26 cellular contexts compared by ENCODE assay signal in genomic region chr1:207103892-207104373, GRCh38. TPM values are rescaled to one million over a fixed set of nuclear protein-coding genes. Genes with fewer than 3 reads are reported as not detected.
A peak's percentile ranks its signal among the peaks of the same experiment; 100 is the strongest.
DNase-seq lines count a peak whose midpoint lies in the region; ATAC-seq, FAIRE-seq and TF ChIP-seq lines count a peak whose summit lies in the region.
"Had no signal": no experiment of that assay in that cellular context is flagged by ENCODE, and none has a peak within 500 bp of the region (broad histone marks: within the 10 kb centered on the region; RNA-seq: fewer than 3 reads in every experiment).

TSS of gene C4BPA (plus strand) at chr1:207104233. CDS start at chr1:207113026, 8,793 bp downstream.

- CTCF ChIA-PET in Calu3 (lab: Charles Lee), result interaction anchor here (0.9 kb wide), 1 partner anchor 23 kb away, joined by 3 read pairs; no protein-coding TSS in a partner anchor

- no peak for FAIRE-seq in GM19239 (lab: Jason Lieb, UNC)
- FAIRE-seq: keratinocyte had no signal

- H3K27ac ChIP-seq in breast epithelium (peak within 1 kb of the TSS; percentile 19 to 60), lower lobe of right lung (no peak within 1 kb of the TSS)
- H3K27ac ChIP-seq: dorsolateral prefrontal cortex, epithelial cell of prostate, foreskin keratinocyte, SJSA1, WERI-Rb-1 had no signal

- peaks cover 24% of the 10 kb centered on the region for H3K4me1 Mint-ChIP-seq in Calu3 (ENCODE audit: low read depth, unreplicated experiment)
- H3K4me1 Mint-ChIP-seq: CD4-positive, CD25-positive, alpha-beta regulatory T cell had no signal

- H3K9me3 Mint-ChIP-seq in Calu3 (ENCODE audit: low read depth, unreplicated experiment), result peaks cover 5% of the 10 kb centered on the region
- H3K9me3 Mint-ChIP-seq: natural killer cell treated with Interleukin-12 subunit alpha and Interleukin-12 subunit beta and Interleukin-15 and Interleukin-18, amount 100 ng/mL, for 72 hours had no signal

- 81 to 90% methylated on average over 7 of the region's 7 CpGs for WGBS in lower leg skin, 2 donors

- no peaks in the 10 kb centered on the region for H3K27me3 ChIP-seq in breast epithelium
- no peaks in the 10 kb centered on the region for H3K27me3 ChIP-seq in lower lobe of right lung (ENCODE audit: low read depth)

- no peaks in the 10 kb centered on the region for H3K27me3 Mint-ChIP-seq in Calu3 (ENCODE audit: unreplicated experiment)

- intact Hi-C loops in Calu3 (cut with micrococcal nuclease; ENCODE audit: unreplicated experiment) (no loop called here), breast epithelium (cut with DNase I; ENCODE audit: low total_unique reads) (no loop called here), lower lobe of right lung (cut with DNase I) (no loop called here), lower leg skin (cut with DNase I; ENCODE audit: low total_unique reads) (no loop called here)

- no peaks in the 10 kb centered on the region for H3K36me3 Mint-ChIP-seq in Calu3 (ENCODE audit: insufficient read depth, unreplicated experiment)
- H3K36me3 Mint-ChIP-seq: CD4-positive, CD25-positive, alpha-beta regulatory T cell; natural killer cell treated with Interleukin-12 subunit alpha and Interleukin-12 subunit beta and Interleukin-15 and Interleukin-18, amount 100 ng/mL, for 72 hours had no signal

- H3K36me3 ChIP-seq in breast epithelium (no peaks in the 10 kb centered on the region), lower lobe of right lung (no peaks in the 10 kb centered on the region)
- H3K36me3 ChIP-seq: SJSA1, WERI-Rb-1 had no signal

- H3K9me3 ChIP-seq in breast epithelium (no peaks in the 10 kb centered on the region), lower lobe of right lung (no peaks in the 10 kb centered on the region)
- H3K9me3 ChIP-seq: SJSA1 had no signal

- H3K4me3 Mint-ChIP-seq in Calu3 (ENCODE audit: low read depth, unreplicated experiment), result no peak within 1 kb of the TSS
- H3K4me3 Mint-ChIP-seq: CD4-positive, CD25-positive, alpha-beta regulatory T cell; H9; natural killer cell treated with Interleukin-12 subunit alpha and Interleukin-12 subunit beta and Interleukin-15 and Interleukin-18, amount 100 ng/mL, for 72 hours had no signal

- no peak within 1 kb of the TSS for H3K4me3 ChIP-seq in breast epithelium
- peak within 1 kb of the TSS; percentile 19 for H3K4me3 ChIP-seq in lower lobe of right lung
- H3K4me3 ChIP-seq in lower leg skin (ENCODE audit: low read depth, poor library complexity, severe bottlenecking), result no peak within 1 kb of the TSS
- H3K4me3 ChIP-seq: dorsolateral prefrontal cortex, SJSA1 had no signal

- H3K4me1 ChIP-seq in breast epithelium (no peaks in the 10 kb centered on the region), lower lobe of right lung (no peaks in the 10 kb centered on the region)
- H3K4me1 ChIP-seq: foreskin keratinocyte, SJSA1 had no signal

- no peak within 1 kb of the TSS for H3K27ac Mint-ChIP-seq in Calu3 (ENCODE audit: unreplicated experiment)
- H3K27ac Mint-ChIP-seq: H9; natural killer cell treated with Interleukin-12 subunit alpha and Interleukin-12 subunit beta and Interleukin-15 and Interleukin-18, amount 100 ng/mL, for 72 hours had no signal

- ATAC-seq in lower lobe of right lung, result peak; percentile 71 to 90
- ATAC-seq: foreskin keratinocyte; natural killer cell treated with Interleukin-12 subunit alpha and Interleukin-12 subunit beta and Interleukin-15 and Interleukin-18, amount 100 ng/mL, for 72 hours; PC-3 had no signal

- TF ChIP-seq CTCF in Calu3 (IDR thresholded peaks at IDR 0.05; ENCODE audit: unreplicated experiment) (no peak), breast epithelium (IDR thresholded peaks at IDR 0.05) (no peak), lower lobe of right lung (IDR thresholded peaks at IDR 0.05) (no peak), lower leg skin (IDR thresholded peaks at IDR 0.05) (no peak)

- DNase-seq in Calu3 (peak; percentile 27), MV-4-11 (lab: John Stamatoyannopoulos, UW) (peak; percentile 51), breast epithelium (ENCODE audit: low spot score in 2 of 2) (no peak), lower lobe of right lung (no peak), NCI-H146 treated with DMSO at 0.1 percent for 48 hours (lab: John Stamatoyannopoulos, UW; ENCODE audit: unreplicated experiment) (no peak), lower leg skin (ENCODE audit: low spot score in 2 of 2) (no peak), GM19239 (ENCODE audit: insufficient read length, low spot score) (no peak), NCI-H2196 (lab: John Stamatoyannopoulos, UW; ENCODE audit: unreplicated experiment) (no peak)
- DNase-seq: activated effector memory CD4-positive, alpha-beta T cell treated with anti-CD3 and anti-CD28 coated beads, Interleukin-2, amount 50 U/mL, for 16 hours; CD4-positive, CD25-positive, alpha-beta regulatory T cell; DND-41; dorsolateral prefrontal cortex; foreskin keratinocyte; H9; NCI-H146; PC-3; posterior cingulate gyrus; stimulated activated CD4-positive, alpha-beta T cell treated with anti-CD3 and anti-CD28 coated beads, Interleukin-1b, Interleukin-23, amount 100 ng/mL, for 48 hours; stimulated activated naive CD4-positive, alpha-beta T cell; T-helper 2 cell; WERI-Rb-1 had no signal

- BruUV-seq in Calu3 (replicated peaks; lab: Mats Ljungman, UMichigan), result no TSS peak

- TF ChIP-seq POLR2A in breast epithelium (IDR thresholded peaks at IDR 0.05) (no peak), lower leg skin (IDR thresholded peaks at IDR 0.05) (no peak)

RNA-seq across cellular contexts. Expression of gene C4BPA, which starts in this region (rescaled TPM):
- 1.0 and 1.3 TPM in 2 replicates for total RNA-seq in Calu3 (2022)
- total RNA-seq in breast epithelium, result 1 to 10 TPM in 2 of 3 donors, not detected in 1; 6.4 to 7.5 TPM
- total RNA-seq in lower lobe of right lung, result 65.2 TPM
- total RNA-seq in lower leg skin, result not detected
- total RNA-seq: cardiac septum; CD4-positive, CD25-positive, alpha-beta regulatory T cell; dorsolateral prefrontal cortex; foreskin keratinocyte; H9; natural killer cell treated with Interleukin-12 subunit alpha and Interleukin-12 subunit beta and Interleukin-15 and Interleukin-18, amount 100 ng/mL, for 72 hours; PC-3; SJSA1 had no signal

Comparison
In these comparisons a context has a peak if more than half of its experiments do, and no peak if none do; other contexts are left out.
1. DNase-seq: peak in Calu3 (single experiment) and MV-4-11 (single experiment); none in breast epithelium (0 of 2), lower lobe of right lung (single experiment), NCI-H146 treated with DMSO at 0.1 percent for 48 hours (single experiment), lower leg skin (0 of 2), GM19239 (single experiment) and NCI-H2196 (single experiment).